In genomic region chr20:4942336-4942735, GRCh38 we compare ENCODE assay signal across 20 cellular contexts. TPM values are rescaled to one million over a fixed set of nuclear protein-coding genes. Genes with fewer than 3 reads are reported as not detected.
DNase-seq lines count a peak whose midpoint lies in the region; ATAC-seq and TF ChIP-seq lines count a peak whose summit lies in the region.
"Had no signal": no experiment of that assay in that cellular context is flagged by ENCODE, and none has a peak within 500 bp of the region (broad histone marks: within the 10 kb centered on the region; RNA-seq: fewer than 3 reads in every experiment).

No MANE protein-coding gene starts in this region.

- H3K36me3 ChIP-seq in GM23248 (ENCODE audit: low read depth) = no peaks in the 10 kb centered on the region
- H3K36me3 ChIP-seq: colonic mucosa, neural progenitor cell, upper lobe of right lung had no signal

- H3K9me3 ChIP-seq in GM23248 (ENCODE audit: low read depth) = no peaks in the 10 kb centered on the region
- H3K9me3 ChIP-seq: colonic mucosa, upper lobe of right lung had no signal

- H3K4me1 Mint-ChIP-seq in chondrocyte (ENCODE audit: low read depth) (peaks cover 72% of the 10 kb centered on the region), naive B cell (peaks cover 34 to 65% (median 57%) of the 10 kb centered on the region in 3 donors)

- H3K36me3 Mint-ChIP-seq in chondrocyte (ENCODE audit: low read depth) = no peaks in the 10 kb centered on the region
- H3K36me3 Mint-ChIP-seq in naive B cell = no peaks in the 10 kb centered on the region
- H3K36me3 Mint-ChIP-seq: neural progenitor cell had no signal

- in situ Hi-C loops in GM23248 (cut with MboI) = no loop called here

- 3 to 4% methylated on average over 5 of the region's 5 CpGs for WGBS in GM23248 (ENCODE audit: low coverage in 1 of 2, low lambda C conversion rate in 2 of 2, missing lambda C conversion rate in 2 of 2), 2 experiments

- ATAC-seq in naive B cell (ENCODE audit: low read depth in 2 of 2) = peak; percentile 46 to 68
- ATAC-seq in activated CD4-positive, CD25-positive, alpha-beta regulatory T cell treated with anti-CD3 and anti-CD28 coated beads, Interleukin-2, amount 50 U/mL, for 24 hours = no peak
- ATAC-seq: activated CD8-positive, alpha-beta T cell treated with anti-CD3 and anti-CD28 coated beads for 36 hours; esophagus mucosa; left ventricle myocardium superior; sciatic nerve; upper lobe of right lung had no signal

- H3K4me3 Mint-ChIP-seq in chondrocyte (ENCODE audit: unreplicated experiment) = no peak overlapping the region
- H3K4me3 Mint-ChIP-seq in naive B cell = peak overlapping the region in 6 of 8 donors; percentile 14 to 67 (median 37)
- H3K4me3 Mint-ChIP-seq: activated CD8-positive, alpha-beta T cell treated with anti-CD3 and anti-CD28 coated beads for 36 hours; CD14-positive monocyte; neural progenitor cell had no signal

- H3K4me3 ChIP-seq in AG09309 (ENCODE audit: control insufficient read depth, low read depth, low read length) = no peak overlapping the region
- peak overlapping the region; percentile 33; the same call in 1 of the 2 replicates for H3K4me3 ChIP-seq in GM23248
- H3K4me3 ChIP-seq: colonic mucosa, neural progenitor cell, upper lobe of right lung had no signal

- TF ChIP-seq CTCF in AG09309 (IDR thresholded peaks at IDR 0.05; ENCODE audit: control insufficient read depth, insufficient read depth, low read depth, low read length, missing control alignments) (no peak), chondrocyte (IDR thresholded peaks at IDR 0.05) (no peak)

- H3K27ac ChIP-seq in GM23248 = peak overlapping the region; percentile 78
- H3K27ac ChIP-seq: colonic mucosa, neural progenitor cell, upper lobe of right lung had no signal

- H3K9ac ChIP-seq in GM23248 = peak overlapping the region; percentile 68
- H3K9ac ChIP-seq: neural progenitor cell had no signal

- peak; percentile 63 for DNase-seq in AG09309 (ENCODE audit: low read depth)
- DNase-seq in GM23248 = peak; percentile 91
- DNase-seq in chondrocyte (ENCODE audit: low spot score) = no peak
- DNase-seq in naive B cell = peak; percentile 24
- no peak for DNase-seq in NCI-H1417 (lab: John Stamatoyannopoulos, UW)
- DNase-seq in RKO (ENCODE audit: low spot score) = no peak
- no peak for DNase-seq in DMS53 treated with DMSO at 0.1 percent for 48 hours (lab: John Stamatoyannopoulos, UW; ENCODE audit: unreplicated experiment)
- DNase-seq: activated CD8-positive, alpha-beta T cell treated with anti-CD3 and anti-CD28 coated beads for 36 hours; anterior cingulate cortex; colonic mucosa; left ventricle myocardium superior; NCI-H446 treated with DMSO at 0.1 percent for 48 hours; stimulated activated CD4-positive, alpha-beta T cell treated with anti-CD3 and anti-CD28 coated beads, Interleukin-4, amount 100 ng/mL, for 24 hours; upper lobe of right lung had no signal

- H3K27me3 Mint-ChIP-seq in chondrocyte (ENCODE audit: low read depth) (no peaks in the 10 kb centered on the region), naive B cell (no peaks in the 10 kb centered on the region)
- H3K27me3 Mint-ChIP-seq: activated CD8-positive, alpha-beta T cell treated with anti-CD3 and anti-CD28 coated beads for 36 hours had no signal

- H3K4me2 ChIP-seq in GM23248 (ENCODE audit: unreplicated experiment) = peak overlapping the region; percentile 75
- H3K4me2 ChIP-seq: neural progenitor cell had no signal

- H3K9me2 ChIP-seq in GM23248 (ENCODE audit: insufficient read depth) = no peaks in the 10 kb centered on the region

- peaks cover 39% of the 10 kb centered on the region for H3K4me1 ChIP-seq in GM23248 (ENCODE audit: insufficient read depth)
- H3K4me1 ChIP-seq: colonic mucosa, neural progenitor cell had no signal

- H3K27ac Mint-ChIP-seq in chondrocyte (ENCODE audit: unreplicated experiment) = peak overlapping the region; percentile 68
- H3K27ac Mint-ChIP-seq in naive B cell = peak overlapping the region; percentile 18 to 90 (median 52)
- H3K27ac Mint-ChIP-seq: activated CD8-positive, alpha-beta T cell treated with anti-CD3 and anti-CD28 coated beads for 36 hours; activated T-helper 2 cell treated with anti-CD3 and anti-CD28 coated beads, Interferon-gamma antibody, Interleukin-2, Interleukin-4, amounts not matched to agents 10 μg/mL and 5 μg/mL and 100 μg/mL, durations not matched to agents 14 hours and 24 hours and 36 hours; neural progenitor cell had no signal

- H3K79me2 ChIP-seq in GM23248 (ENCODE audit: insufficient read depth) = no peaks in the 10 kb centered on the region; the same call in 1 of the 2 replicates

- H3K27me3 ChIP-seq in GM23248 (replicated peaks; ENCODE audit: insufficient read depth) = no peaks in the 10 kb centered on the region
- H3K27me3 ChIP-seq: colonic mucosa, neural progenitor cell, upper lobe of right lung had no signal

- H3K9me3 Mint-ChIP-seq in chondrocyte (ENCODE audit: low read depth) (no peaks in the 10 kb centered on the region), naive B cell (no peaks in the 10 kb centered on the region)
- H3K9me3 Mint-ChIP-seq: activated CD8-positive, alpha-beta T cell treated with anti-CD3 and anti-CD28 coated beads for 36 hours; activated T-helper 2 cell treated with anti-CD3 and anti-CD28 coated beads, Interferon-gamma antibody, Interleukin-2, Interleukin-4, amounts not matched to agents 10 μg/mL and 5 μg/mL and 100 μg/mL, durations not matched to agents 14 hours and 24 hours and 36 hours; CD14-positive monocyte; neural progenitor cell had no signal

- no peaks in the 10 kb centered on the region for H4K20me1 ChIP-seq in GM23248 (ENCODE audit: insufficient read depth)

- H2AFZ ChIP-seq in GM23248 = peak overlapping the region; percentile 72
- H2AFZ ChIP-seq: neural progenitor cell had no signal

- H3F3A ChIP-seq in GM23248 (ENCODE audit: insufficient read depth) = peaks cover 16% of the 10 kb centered on the region

RNA-seq across cellular contexts. Expression of gene SLC23A2, which starts 59.0 kb away (rescaled TPM):
- 9.6 and 11.0 TPM in 2 replicates for total RNA-seq in GM23248 (2014; rRNA removed; shearing (Covaris generic))
- polyA plus RNA-seq in GM23248 (2016; fragmentation: Nextera tagmentation; extraction: Ambion mirVana) = 5.8 and 5.9 TPM in 2 replicates
- 24.0 to 25.1 TPM (median 24.2 TPM) in 3 replicates for total RNA-seq in chondrocyte
- polyA plus RNA-seq in naive B cell (ENCODE audit: low read depth in 6 of 6) = 10 to 100 TPM in 2 of 6 donors, 1 to 10 TPM in 4; 5.0 to 10.8 (median 7.1) TPM

Comparison
In these comparisons a context has a peak if more than half of its experiments do, and no peak if none do; other contexts are left out.
1. DNase-seq: peak in AG09309 (single experiment), GM23248 (single experiment) and naive B cell (single experiment); none in chondrocyte (single experiment), NCI-H1417 (0 of 3), RKO (single experiment) and DMS53 treated with DMSO at 0.1 percent for 48 hours (single experiment).
2. ATAC-seq: peak in naive B cell (2 of 2); none in activated CD4-positive, CD25-positive, alpha-beta regulatory T cell treated with anti-CD3 and anti-CD28 coated beads, Interleukin-2, amount 50 U/mL, for 24 hours (0 of 2).